In the genomic region with DNA sequence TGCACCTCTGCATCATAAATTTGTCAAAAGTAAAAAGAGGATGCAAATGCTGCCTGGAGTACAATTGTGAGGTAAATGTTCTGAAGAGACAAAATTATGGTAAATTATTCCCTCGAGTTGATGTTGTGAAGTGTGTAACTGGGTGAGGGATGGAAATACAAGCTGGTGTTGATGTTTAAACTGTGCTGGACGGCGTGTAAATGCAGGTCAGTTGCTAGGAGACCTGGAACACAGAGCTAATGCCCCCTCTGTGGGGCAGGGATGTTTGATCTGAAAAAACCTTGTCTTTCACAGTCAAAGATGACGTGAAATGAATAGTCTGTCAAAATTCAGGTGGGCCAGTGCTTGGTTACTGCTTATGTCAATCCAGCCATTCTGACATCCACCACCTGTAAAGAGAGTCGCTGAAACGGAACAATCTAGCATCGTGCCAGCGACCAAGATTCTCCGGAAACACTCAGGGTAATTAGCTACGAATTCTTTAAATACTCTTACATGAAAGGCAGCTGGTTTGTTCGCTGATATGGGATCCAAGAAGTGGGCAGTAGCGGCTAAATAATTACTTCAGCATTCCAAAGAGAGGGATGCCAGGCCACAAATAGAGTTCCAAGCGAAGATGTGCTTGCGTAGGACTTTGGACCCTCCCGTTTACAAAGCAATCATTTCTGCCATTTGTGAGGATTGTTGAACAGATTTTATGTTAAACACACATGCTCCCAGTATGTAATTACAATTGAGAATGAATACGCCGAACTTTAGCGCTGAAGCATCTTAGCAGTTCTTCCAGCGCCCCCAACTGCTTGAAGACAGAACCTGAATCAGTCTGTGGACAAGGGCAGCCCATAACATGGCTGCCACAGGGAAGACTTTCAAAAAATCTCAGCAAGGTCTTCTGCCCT, we compare ENCODE assay signal across 1 cellular context.
TF ChIP-seq lines count a peak whose summit lies in the region.

No MANE protein-coding gene starts in this region.

TF ChIP-seq in K562, 482 proteins besides CTCF, POLR2A, EP300 and RAD21:
- TF ChIP-seq PATZ1 (CRISPR knock-in tag; IDR thresholded peaks at IDR 0.05; ENCODE audit: borderline replicate concordance) (no peak), RFX1 (IDR thresholded peaks at IDR 0.05) (peak; percentile 14; the same call in 1 of the 2 replicates), ZNF436 (CRISPR knock-in tag; IDR thresholded peaks at IDR 0.05) (no peak), YY1 (IDR thresholded peaks at IDR 0.05; ENCODE audit: borderline replicate concordance in 1 of 3, control insufficient read depth in 1 of 3, extremely low read depth in 1 of 3, insufficient read depth in 3 of 3, insufficient read length in 1 of 3, insufficient replicate concordance in 2 of 3, low read depth in 1 of 3, low read length in 2 of 3) (peak in 1 of 3 experiments; percentile 77)
